8 cellular contexts compared by ENCODE assay signal in genomic region chr7:44607141-44608068, GRCh38.
DNase-seq lines count a peak whose midpoint lies in the region; ATAC-seq and TF ChIP-seq lines count a peak whose summit lies in the region.

No MANE protein-coding gene starts in this region.

- peak overlapping the region; percentile 91 to 99 (median 98) for H3K27ac Mint-ChIP-seq in nephron

- peaks cover 40 to 60% (median 47%) of the 10 kb centered on the region in 10 experiments for H3K4me1 ChIP-seq in BLaER1 treated with 17β-estradiol and CSF1 and Interleukin-3, amounts not matched to agents 10 nM and 100 nM

- H3K4me1 Mint-ChIP-seq in nephron = peaks cover 19% of the 10 kb centered on the region

- H3K36me3 Mint-ChIP-seq in nephron (ENCODE audit: low read depth) = peaks cover 4% of the 10 kb centered on the region

- DNase-seq in LNCaP clone FGC (ENCODE audit: low read depth) (no peak), coronary artery (ENCODE audit: low spot score) (no peak), foreskin melanocyte (no peak)
- no peak for DNase-seq in effector CD4-positive, alpha-beta T cell

- H3K9ac ChIP-seq in BLaER1 treated with 17β-estradiol and CSF1 and Interleukin-3, amounts not matched to agents 10 nM and 100 nM = peak overlapping the region; percentile 80 to 91 (median 87)

- peaks cover 0 to 8% (median 0%) of the 10 kb centered on the region in 11 experiments; a peak in 1 of 22 replicates for H3K36me3 ChIP-seq in BLaER1 treated with 17β-estradiol and CSF1 and Interleukin-3, amounts not matched to agents 10 nM and 100 nM

- H3K27me3 Mint-ChIP-seq in nephron (ENCODE audit: low read depth) = no peaks in the 10 kb centered on the region

- no peak for ATAC-seq in GM18873 (IDR thresholded peaks at IDR 0.05; ENCODE audit: low FRiP score, unreplicated experiment)
- ATAC-seq in GM21447 (IDR thresholded peaks at IDR 0.05; ENCODE audit: unreplicated experiment) = no peak

- H3K4me3 ChIP-seq in BLaER1 treated with 17β-estradiol and CSF1 and Interleukin-3, amounts not matched to agents 10 nM and 100 nM = peak overlapping the region; percentile 69 to 83 (median 78)
- peak overlapping the region; percentile 74 for H3K4me3 ChIP-seq in LNCaP clone FGC (ENCODE audit: low read depth, low read length)
- H3K4me3 ChIP-seq in coronary artery = peak overlapping the region; percentile 88

- H3K27ac ChIP-seq in BLaER1 treated with 17β-estradiol and CSF1 and Interleukin-3, amounts not matched to agents 10 nM and 100 nM = peak overlapping the region; percentile 76 to 94 (median 83)
- peak overlapping the region; percentile 98 for H3K27ac ChIP-seq in coronary artery

- H3K9me3 Mint-ChIP-seq in nephron = no peaks in the 10 kb centered on the region

- peak overlapping the region; percentile 82 to 98 (median 94) for H3K4me2 ChIP-seq in BLaER1 treated with 17β-estradiol and CSF1 and Interleukin-3, amounts not matched to agents 10 nM and 100 nM

- H3K9me3 ChIP-seq in BLaER1 treated with 17β-estradiol and CSF1 and Interleukin-3, amounts not matched to agents 10 nM and 100 nM (replicated peaks in 1 of 11) = no peaks in the 10 kb centered on the region

- no peaks in the 10 kb centered on the region for H3K27me3 ChIP-seq in BLaER1 treated with 17β-estradiol and CSF1 and Interleukin-3, amounts not matched to agents 10 nM and 100 nM

- peak overlapping the region; percentile 98 to 99 (median 99) for H3K4me3 Mint-ChIP-seq in nephron

- H4K20me1 ChIP-seq in BLaER1 treated with 17β-estradiol and CSF1 and Interleukin-3, amounts not matched to agents 10 nM and 100 nM = peaks cover 6 to 48% (median 27%) of the 10 kb centered on the region in 11 experiments; a peak in 18 of 22 replicates

- no peak for TF ChIP-seq CTCF in LNCaP clone FGC (IDR thresholded peaks at IDR 0.05; ENCODE audit: control insufficient read depth, extremely low read depth, insufficient read depth)
- no peak for TF ChIP-seq CTCF in coronary artery (IDR thresholded peaks at IDR 0.05)
- TF ChIP-seq CTCF in nephron (IDR thresholded peaks at IDR 0.05; ENCODE audit: unreplicated experiment in 3 of 3) = no peak
